In genomic region chr16:68446941-68447675, GRCh38 we compare ENCODE assay signal across 9 cellular contexts. TPM values are rescaled to one million over a fixed set of nuclear protein-coding genes. Genes with fewer than 3 reads are reported as not detected.
A peak's percentile ranks its signal among the peaks of the same experiment; 100 is the strongest.
DNase-seq lines count a peak whose midpoint lies in the region; ATAC-seq, FAIRE-seq and TF ChIP-seq lines count a peak whose summit lies in the region.
"Had no signal": no experiment of that assay in that cellular context is flagged by ENCODE, and none has a peak within 500 bp of the region (broad histone marks: within the 10 kb centered on the region; RNA-seq: fewer than 3 reads in every experiment).

No MANE protein-coding gene starts in this region.

- H3K4me1 ChIP-seq in mammary epithelial cell (ENCODE audit: insufficient read depth, low read length) (peaks cover 7% of the 10 kb centered on the region), breast epithelium (peaks cover 9 to 11% of the 10 kb centered on the region in 2 donors), kidney (ENCODE audit: control insufficient read depth in 1 of 2, insufficient read depth in 1 of 2, low read depth in 1 of 2, low read length in 2 of 2) (peaks cover 7 to 15% of the 10 kb centered on the region in 2 donors)

- CTCF ChIA-PET in mammary epithelial cell (lab: Charles Lee; ENCODE audit: low non-redundant PET): no interaction called here

- FAIRE-seq in kidney (lab: Jason Lieb, UNC): no peak

- H3K4me3 ChIP-seq in mammary epithelial cell (replicated peaks in 1 of 3; ENCODE audit: insufficient read depth in 1 of 3, low read depth in 2 of 3, low read length in 3 of 3) (no peak overlapping the region), breast epithelium (peak overlapping the region in 1 of 3 donors; percentile 66), kidney (ENCODE audit: low read length in 2 of 2) (no peak overlapping the region)

- no peaks in the 10 kb centered on the region for H3K36me3 Mint-ChIP-seq in type B pancreatic cell
- H3K36me3 Mint-ChIP-seq: activated CD8-positive, alpha-beta memory T cell treated with anti-CD3 and anti-CD28 coated beads, Interleukin-2, amount 10 ng/mL, durations not matched to agents 7 days and 5 days had no signal

- peak overlapping the region; percentile 84 for H3K4me2 ChIP-seq in mammary epithelial cell (ENCODE audit: insufficient read depth, low read depth, low read length)

- H3K27me3 ChIP-seq in mammary epithelial cell (ENCODE audit: insufficient read depth, low read length) (peaks cover 11% of the 10 kb centered on the region), breast epithelium (peaks cover 2 to 9% of the 10 kb centered on the region in 2 donors)

- H3K27ac Mint-ChIP-seq in type B pancreatic cell: no peak overlapping the region
- H3K27ac Mint-ChIP-seq: activated CD8-positive, alpha-beta memory T cell treated with anti-CD3 and anti-CD28 coated beads, Interleukin-2, amount 10 ng/mL, durations not matched to agents 7 days and 5 days had no signal

- TF ChIP-seq POLR2A in breast epithelium (IDR thresholded peaks at IDR 0.05): no peak

- peaks cover 11% of the 10 kb centered on the region for H3K4me1 Mint-ChIP-seq in type B pancreatic cell (ENCODE audit: unreplicated experiment)

- H2AFZ ChIP-seq in mammary epithelial cell (ENCODE audit: low read depth, low read length): no peak overlapping the region

- no peaks in the 10 kb centered on the region for H3K9me3 ChIP-seq in mammary epithelial cell (replicated peaks; ENCODE audit: insufficient read depth, low read length)
- no peaks in the 10 kb centered on the region for H3K9me3 ChIP-seq in breast epithelium
- H3K9me3 ChIP-seq in kidney (ENCODE audit: control insufficient read depth in 1 of 2, low read length in 2 of 2): no peaks in the 10 kb centered on the region

- intact Hi-C loops in mammary epithelial cell (cut with micrococcal nuclease) (no loop called here), breast epithelium (cut with DNase I; ENCODE audit: low total_unique reads) (no loop called here), kidney (cut with DNase I) (no loop called here)

- peaks cover 40% of the 10 kb centered on the region for H3K27me3 Mint-ChIP-seq in type B pancreatic cell

- no peak for ATAC-seq in GM21619 (IDR thresholded peaks at IDR 0.05; ENCODE audit: unreplicated experiment)

- TF ChIP-seq CTCF in mammary epithelial cell (conservative IDR thresholded peaks at IDR 0.05 in 1 of 2, IDR thresholded peaks at IDR 0.05 in 1 of 2; ENCODE audit: extremely low read depth in 1 of 2, insufficient read depth in 1 of 2, low read depth in 1 of 2, low read length in 2 of 2): no peak
- TF ChIP-seq CTCF in breast epithelium (IDR thresholded peaks at IDR 0.05): no peak
- TF ChIP-seq CTCF in kidney (IDR thresholded peaks at IDR 0.05; ENCODE audit: borderline replicate concordance, extremely low read depth, insufficient read depth): no peak
- TF ChIP-seq CTCF in type B pancreatic cell (conservative IDR thresholded peaks at IDR 0.05): no peak

- H3K79me2 ChIP-seq in mammary epithelial cell (ENCODE audit: insufficient read depth, low read length): no peaks in the 10 kb centered on the region

- no peaks in the 10 kb centered on the region for H3K36me3 ChIP-seq in mammary epithelial cell (ENCODE audit: insufficient read depth, low read length)
- no peaks in the 10 kb centered on the region for H3K36me3 ChIP-seq in breast epithelium
- H3K36me3 ChIP-seq in kidney (ENCODE audit: control insufficient read depth in 1 of 2, insufficient read depth in 2 of 2, low read length in 2 of 2): no peaks in the 10 kb centered on the region

- no peaks in the 10 kb centered on the region for H3K9me3 Mint-ChIP-seq in type B pancreatic cell

- H4K20me1 ChIP-seq in mammary epithelial cell (ENCODE audit: insufficient read depth, low read length): no peaks in the 10 kb centered on the region

- in situ Hi-C loops in mammary epithelial cell (cut with MboI; ENCODE audit: low sequenced_read_pairs in 2 of 2): loop anchor here (5.0 kb wide), 2 partner anchors 65 to 70 kb away; no protein-coding TSS in a partner anchor

- H3K27ac ChIP-seq in mammary epithelial cell (ENCODE audit: insufficient read depth, low read depth, low read length) (no peak overlapping the region), breast epithelium (no peak overlapping the region), kidney (ENCODE audit: low read depth in 2 of 2, low read length in 2 of 2) (no peak overlapping the region)

- dilution Hi-C loops in mammary epithelial cell (cut with HindIII; ENCODE audit: low sequenced_read_pairs): no loop called here

- H3K4me3 Mint-ChIP-seq in type B pancreatic cell: peak overlapping the region; percentile 92

- no peak for DNase-seq in mammary epithelial cell
- no peak for DNase-seq in breast epithelium (ENCODE audit: low spot score in 2 of 2)
- DNase-seq in SK-N-DZ (ENCODE audit: low spot score): peak; percentile 22
- DNase-seq in kidney: peak; percentile 74
- DNase-seq in type B pancreatic cell (ENCODE audit: extremely low spot score, unreplicated experiment): no peak
- DNase-seq in NCI-H226: no peak
- DNase-seq in NK-92 treated with Interleukin-12 subunit alpha and Interleukin-12 subunit beta, amount 100 ng/mL, for 24 hours (lab: John Stamatoyannopoulos, UW): no peak
- DNase-seq: activated CD8-positive, alpha-beta memory T cell treated with anti-CD3 and anti-CD28 coated beads, Interleukin-2, amount 10 ng/mL, durations not matched to agents 7 days and 5 days had no signal

- no CpG with 5 or more reads among the region's 68 CpGs for WGBS in mammary epithelial cell (ENCODE audit: low coverage, missing lambda C conversion rate)

- H3K9ac ChIP-seq in mammary epithelial cell (ENCODE audit: insufficient read depth, low read length) (no peak overlapping the region), kidney (ENCODE audit: low read length in 2 of 2) (no peak overlapping the region)

- BruUV-seq in mammary epithelial cell (replicated peaks; lab: Mats Ljungman, UMichigan): no TSS peak

RNA-seq across cellular contexts. Expression of gene SMPD3, which starts 1.2 kb away (rescaled TPM):
- total RNA-seq in mammary epithelial cell (not detected), breast epithelium (10 to 100 TPM in 1 of 3 donors, 1 to 10 TPM in 1, under 1 TPM in 1; under 0.01 to 15.4 (median 2.9) TPM), kidney (0.72 TPM), type B pancreatic cell (ENCODE audit: low replicate concordance) (4.5 and 9.8 TPM in 2 replicates)
- polyA plus RNA-seq in mammary epithelial cell (not detected), kidney (ENCODE audit: insufficient read depth, low read depth, low replicate concordance) (0.28 TPM)
- polyA minus RNA-seq in mammary epithelial cell: not detected
- polyA plus RNA-seq in SK-N-DZ (2014; cell fraction: cytosol; rRNA removed): 10.4 and 13.0 TPM in 2 replicates
- polyA plus RNA-seq in SK-N-DZ (2014; cell fraction: nucleus; rRNA removed): 16.0 and 20.8 TPM in 2 replicates

Comparison
In these comparisons a context has a peak if more than half of its experiments do, and no peak if none do; other contexts are left out.
1. DNase-seq: peak in SK-N-DZ (single experiment) and kidney (single experiment); none in mammary epithelial cell (single experiment), breast epithelium (0 of 2), type B pancreatic cell (single experiment), NCI-H226 (single experiment) and NK-92 treated with Interleukin-12 subunit alpha and Interleukin-12 subunit beta, amount 100 ng/mL, for 24 hours (single experiment).